ENCODE assay signal across 8 cellular contexts in genomic region chr12:121466800-121467637, GRCh38.
DNase-seq lines count a peak whose midpoint lies in the region; ATAC-seq, FAIRE-seq and TF ChIP-seq lines count a peak whose summit lies in the region.

No MANE protein-coding gene starts in this region.

- intact Hi-C loops in body of pancreas (cut with DNase I): no loop called here

- 2% methylated on average over 44 of the region's 138 CpGs; no CpG with 5 or more reads in 1 of the 2 donors for WGBS in body of pancreas, 2 donors
- 0 to 1% (median 1%) methylated on average over 50 to 138 of the region's 138 CpGs for WGBS in small intestine, 3 donors

- ATAC-seq in HG02938 (IDR thresholded peaks at IDR 0.05; ENCODE audit: unreplicated experiment) (peak; percentile 70), body of pancreas (peak; percentile 97)

- H3K4me3 ChIP-seq in body of pancreas: peak overlapping the region in 1 of 2 donors; percentile 34
- H3K4me3 ChIP-seq in small intestine (ENCODE audit: low read depth in 1 of 2, low read length in 2 of 2): peak overlapping the region; percentile 56 to 88

- H3K36me3 ChIP-seq in body of pancreas (replicated peaks in 1 of 2; ENCODE audit: insufficient read depth in 1 of 2, low read depth in 2 of 2) (no peaks in the 10 kb centered on the region), small intestine (ENCODE audit: control insufficient read depth in 2 of 2, insufficient read depth in 2 of 2, low read length in 2 of 2) (peaks cover 0 to 3% of the 10 kb centered on the region in 2 donors)

- H3K27ac ChIP-seq in body of pancreas (peak overlapping the region; percentile 45 to 84 (median 76)), small intestine (ENCODE audit: low read depth in 1 of 2, low read length in 1 of 2) (peak overlapping the region; percentile 91)

- DNase-seq in SIG-M5 treated with dmso at 0.1 percent for 504 hours (lab: John Stamatoyannopoulos, UW; ENCODE audit: unreplicated experiment): peak; percentile 86
- no peak for DNase-seq in SIG-M5 (lab: John Stamatoyannopoulos, UW)
- peak; percentile 55 for DNase-seq in NCI-H1694 treated with DMSO at 0.1 percent for 48 hours (lab: John Stamatoyannopoulos, UW)
- peak; percentile 92 for DNase-seq in UCSD-AML1 (lab: John Stamatoyannopoulos, UW; ENCODE audit: unreplicated experiment)
- DNase-seq in body of pancreas: peak; percentile 89 to 94 (median 92)
- peak; percentile 96 for DNase-seq in iPS-NIHi11 (ENCODE audit: low spot score)
- DNase-seq in small intestine: peak; percentile 91

- H3K9me3 ChIP-seq in body of pancreas: no peaks in the 10 kb centered on the region
- no peaks in the 10 kb centered on the region for H3K9me3 ChIP-seq in small intestine (ENCODE audit: control insufficient read depth, low read depth)

- peak; percentile 12 to 40 (median 31) for TF ChIP-seq POLR2A in body of pancreas (IDR thresholded peaks at IDR 0.05)

- H3K27me3 ChIP-seq in body of pancreas: no peaks in the 10 kb centered on the region
- H3K27me3 ChIP-seq in small intestine (ENCODE audit: control insufficient read depth in 2 of 2, insufficient read depth in 2 of 2, low read length in 2 of 2): no peaks in the 10 kb centered on the region

- no peak for TF ChIP-seq CTCF in body of pancreas (IDR thresholded peaks at IDR 0.05)

- H3K4me1 ChIP-seq in body of pancreas: peaks cover 24% of the 10 kb centered on the region
- no peaks in the 10 kb centered on the region for H3K4me1 ChIP-seq in small intestine (ENCODE audit: control insufficient read depth in 2 of 2, insufficient read depth in 1 of 2, low read depth in 1 of 2, low read length in 1 of 2)

- no peak for FAIRE-seq in small intestine (lab: Jason Lieb, UNC)
